In the genomic region with DNA sequence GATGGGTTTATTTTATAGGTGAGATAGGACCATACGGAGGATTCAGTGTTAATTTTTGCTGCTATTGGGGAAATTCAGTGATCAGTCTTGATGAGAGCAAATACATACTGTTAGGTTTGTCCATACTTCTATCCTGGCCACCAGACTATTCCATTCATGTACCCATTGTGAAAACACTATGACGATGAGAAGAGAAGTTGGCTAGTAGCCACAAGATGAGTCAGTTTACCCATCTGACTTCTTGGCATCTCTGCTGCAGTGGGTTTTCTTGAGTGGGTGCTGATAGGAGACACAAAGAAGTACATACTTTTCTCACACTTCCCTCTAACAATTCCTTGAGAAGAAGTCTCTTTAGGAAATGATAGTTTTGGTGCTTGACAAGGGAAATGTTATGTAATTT, we compare ENCODE assay signal across 18 cellular contexts.
"Had no signal": no experiment of that assay in that cellular context is flagged by ENCODE, and none has a peak within 500 bp of the region (broad histone marks: within the 10 kb centered on the region; RNA-seq: fewer than 3 reads in every experiment).

No MANE protein-coding gene starts in this region.

- DNase-seq: activated CD4-positive, alpha-beta memory T cell treated with anti-CD3 and anti-CD28 coated beads for 36 hours; activated CD4-positive, alpha-beta T cell treated with anti-CD3 and anti-CD28 coated beads for 1 hour; activated gamma-delta T cell treated with Interleukin-2 at 50 U/mL for 16 hours; activated naive CD8-positive, alpha-beta T cell treated with anti-CD3 and anti-CD28 coated beads, Interleukin-2, amount 10 ng/mL, durations not matched to agents 7 days and 5 days; activated T-cell treated with anti-CD3 and anti-CD28 coated beads, Interleukin-2, amount 50 U/mL, for 72 hours; cerebellar nuclear complex; dermis blood vessel endothelial cell; foreskin melanocyte; heart right ventricle; kidney; pancreas; retina; stomach; SW 1271 had no signal

- H3K4me2 ChIP-seq: neural progenitor cell had no signal

- H3K27me3 ChIP-seq: ascending aorta, heart right ventricle, neural progenitor cell, pancreas, stomach had no signal

- H2AFZ ChIP-seq: neural progenitor cell had no signal

- H3K4me1 ChIP-seq: ascending aorta, heart right ventricle, neural progenitor cell, pancreas, stomach had no signal

- H3K9me3 ChIP-seq: ascending aorta, heart right ventricle, pancreas, stomach, thoracic aorta had no signal

- H3K36me3 ChIP-seq: ascending aorta, heart right ventricle, neural progenitor cell, pancreas, stomach, thoracic aorta had no signal

- H3K27ac ChIP-seq: ascending aorta, heart right ventricle, neural progenitor cell, pancreas, skin epidermis, stomach, thoracic aorta had no signal

- ATAC-seq: activated T-cell treated with anti-CD3 and anti-CD28 coated beads, Interleukin-2, amount 50 U/mL, for 72 hours; heart right ventricle; pancreas had no signal

- H3K4me3 ChIP-seq: ascending aorta, heart right ventricle, neural progenitor cell, pancreas, skin epidermis, stomach, thoracic aorta had no signal

- H3K9ac ChIP-seq: neural progenitor cell had no signal
